Comparison of ENCODE assay signal across 13 cellular contexts in genomic region chr3:63043631-63044030, GRCh38.
DNase-seq lines count a peak whose midpoint lies in the region; ATAC-seq, FAIRE-seq and TF ChIP-seq lines count a peak whose summit lies in the region.
"Had no signal": no experiment of that assay in that cellular context is flagged by ENCODE, and none has a peak within 500 bp of the region (broad histone marks: within the 10 kb centered on the region; RNA-seq: fewer than 3 reads in every experiment).

No MANE protein-coding gene starts in this region.

- H3K27ac ChIP-seq in PC-3 (ENCODE audit: low read length) (no peak overlapping the region), colonic mucosa (no peak overlapping the region), parathyroid adenoma (no peak overlapping the region), heart left ventricle (no peak overlapping the region)

- FAIRE-seq in GM19239 (lab: Jason Lieb, UNC), result no peak
- FAIRE-seq: frontal cortex had no signal

- ATAC-seq in PC-3 (no peak), heart left ventricle (no peak)

- intact Hi-C loops in PC-3 (cut with micrococcal nuclease), result no loop called here
- intact Hi-C loops in colonic mucosa (cut with DNase I), result no loop called here
- intact Hi-C loops in heart left ventricle (cut with DNase I), result no loop called here

- peak; percentile 38 for DNase-seq in Daoy (ENCODE audit: low read depth)
- DNase-seq in PC-3, result peak; percentile 2
- DNase-seq in colonic mucosa, result peak; percentile 70
- no peak for DNase-seq in heart left ventricle
- no peak for DNase-seq in GDM1 (lab: John Stamatoyannopoulos, UW)
- no peak for DNase-seq in GM19239 (ENCODE audit: insufficient read length, low spot score)
- no peak for DNase-seq in activated CD4-positive, alpha-beta T cell treated with anti-CD3 and anti-CD28 coated beads, Interleukin-2, amount 50 U/mL, for 4 hours
- DNase-seq: COR-L47, IMR-90, NCI-H1048, T-helper 2 cell had no signal

- TF ChIP-seq CTCF in PC-3 (conservative IDR thresholded peaks at IDR 0.05; ENCODE audit: low read depth, low read length) (no peak), colonic mucosa (IDR thresholded peaks at IDR 0.05) (no peak), parathyroid adenoma (IDR thresholded peaks at IDR 0.05) (no peak), heart left ventricle (IDR thresholded peaks at IDR 0.05) (no peak)

- H3K36me3 ChIP-seq in PC-3 (ENCODE audit: low read depth, low read length) (no peaks in the 10 kb centered on the region), colonic mucosa (no peaks in the 10 kb centered on the region), parathyroid adenoma (ENCODE audit: control insufficient read depth, insufficient read depth, low read length) (no peaks in the 10 kb centered on the region), heart left ventricle (no peaks in the 10 kb centered on the region)

- H3K9me3 ChIP-seq in PC-3 (ENCODE audit: low read length) (peaks cover 21% of the 10 kb centered on the region), colonic mucosa (no peaks in the 10 kb centered on the region), parathyroid adenoma (ENCODE audit: control insufficient read depth, low read length) (no peaks in the 10 kb centered on the region), heart left ventricle (no peaks in the 10 kb centered on the region)

- H3K4me3 ChIP-seq in PC-3 (ENCODE audit: low read length) (no peak overlapping the region), colonic mucosa (no peak overlapping the region), parathyroid adenoma (ENCODE audit: low read depth, low read length) (no peak overlapping the region), heart left ventricle (no peak overlapping the region)

- no peak for TF ChIP-seq POLR2A in heart left ventricle (IDR thresholded peaks at IDR 0.05)

- no TSS peak for BruUV-seq in PC-3 (replicated peaks; lab: Mats Ljungman, UMichigan)

- CTCF ChIA-PET in PC-3 (lab: Charles Lee), result no interaction called here

- no peak overlapping the region for H3K9ac ChIP-seq in PC-3 (ENCODE audit: low read length)
- no peak overlapping the region for H3K9ac ChIP-seq in colonic mucosa (ENCODE audit: low read depth in 2 of 2, low read length in 2 of 2)
- no peak overlapping the region for H3K9ac ChIP-seq in parathyroid adenoma

- 69 to 89% (median 79%) methylated on average over 1 of the region's 1 CpG for WGBS in heart left ventricle, 4 donors

- H2AFZ ChIP-seq in PC-3 (ENCODE audit: low read length) (no peak overlapping the region), parathyroid adenoma (peak overlapping the region; percentile 18)

- no peaks in the 10 kb centered on the region for H3K27me3 ChIP-seq in PC-3 (ENCODE audit: low read length)
- no peaks in the 10 kb centered on the region for H3K27me3 ChIP-seq in colonic mucosa
- H3K27me3 ChIP-seq in parathyroid adenoma (ENCODE audit: control insufficient read depth, insufficient read depth, low read length), result no peaks in the 10 kb centered on the region
- no peaks in the 10 kb centered on the region for H3K27me3 ChIP-seq in heart left ventricle

- no peaks in the 10 kb centered on the region for H3K4me1 ChIP-seq in PC-3 (ENCODE audit: insufficient read depth, low read length)
- no peaks in the 10 kb centered on the region for H3K4me1 ChIP-seq in colonic mucosa
- H3K4me1 ChIP-seq in parathyroid adenoma, result peaks cover 6% of the 10 kb centered on the region
- no peaks in the 10 kb centered on the region for H3K4me1 ChIP-seq in heart left ventricle

- no peaks in the 10 kb centered on the region for H3K9me2 ChIP-seq in PC-3 (replicated peaks; ENCODE audit: low read length)

- H3K4me2 ChIP-seq in PC-3 (ENCODE audit: low read length) (no peak overlapping the region), parathyroid adenoma (ENCODE audit: low read length) (no peak overlapping the region)

- POLR2A ChIA-PET in PC-3 (lab: Charles Lee; ENCODE audit: unreplicated experiment), result no interaction called here

- H4K20me1 ChIP-seq in PC-3 (ENCODE audit: low read length), result no peaks in the 10 kb centered on the region

- no peaks in the 10 kb centered on the region for H3K79me2 ChIP-seq in PC-3 (ENCODE audit: low read length)
- no peaks in the 10 kb centered on the region for H3K79me2 ChIP-seq in parathyroid adenoma

- H3F3A ChIP-seq in PC-3 (ENCODE audit: low read length, unreplicated experiment), result no peaks in the 10 kb centered on the region

Comparison
In these comparisons a context has a peak if more than half of its experiments do, and no peak if none do; other contexts are left out.
1. DNase-seq: peak in Daoy (single experiment), PC-3 (single experiment) and colonic mucosa (single experiment); none in heart left ventricle (0 of 5), GDM1 (single experiment), GM19239 (single experiment) and activated CD4-positive, alpha-beta T cell treated with anti-CD3 and anti-CD28 coated beads, Interleukin-2, amount 50 U/mL, for 4 hours (0 of 2).